Comparison of ENCODE assay signal across 21 cellular contexts in genomic region chr1:14725641-14726213, GRCh38.
"Had no signal": no experiment of that assay in that cellular context is flagged by ENCODE, and none has a peak within 500 bp of the region (broad histone marks: within the 10 kb centered on the region; RNA-seq: fewer than 3 reads in every experiment).

No MANE protein-coding gene starts in this region.

- H3K27ac Mint-ChIP-seq: activated naive CD8-positive, alpha-beta T cell treated with anti-CD3 and anti-CD28 coated beads for 36 hours; activated T-helper 17 cell treated with anti-CD3 and anti-CD28 coated beads, Interleukin-2, amount 50 U/mL, for 72 hours; mesothelial cell of epicardium; naive thymus-derived CD8-positive, alpha-beta T cell had no signal

- H3K4me1 Mint-ChIP-seq: activated naive CD8-positive, alpha-beta T cell treated with anti-CD3 and anti-CD28 coated beads for 36 hours; activated T-helper 17 cell treated with anti-CD3 and anti-CD28 coated beads, Interleukin-2, amount 50 U/mL, for 72 hours; naive thymus-derived CD8-positive, alpha-beta T cell had no signal

- H3K36me3 Mint-ChIP-seq: activated naive CD8-positive, alpha-beta T cell treated with anti-CD3 and anti-CD28 coated beads for 36 hours; mesothelial cell of epicardium; naive thymus-derived CD8-positive, alpha-beta T cell had no signal

- H3K36me3 ChIP-seq: esophagus squamous epithelium, gastrocnemius medialis, left lung, prostate gland, spleen, uterus, WERI-Rb-1 had no signal

- DNase-seq: activated CD4-positive, alpha-beta T cell treated with anti-CD3 and anti-CD28 coated beads for 1 hour; activated naive CD4-positive, alpha-beta T cell treated with Interleukin-2 at 50 U/mL for 16 hours; activated naive CD8-positive, alpha-beta T cell treated with anti-CD3 and anti-CD28 coated beads for 36 hours; activated T-cell treated with anti-CD3 and anti-CD28 coated beads, Interleukin-2, amount 50 U/mL, for 1 hour; central memory CD4-positive, alpha-beta T cell; esophagus squamous epithelium; gastrocnemius medialis; hypothalamus; kidney glomerular epithelial cell; left lung; naive thymus-derived CD8-positive, alpha-beta T cell; spleen; stimulated activated CD4-positive, alpha-beta T cell treated with anti-CD3 and anti-CD28 coated beads, Interleukin-4, amount 100 ng/mL, for 1 hour; stimulated activated naive CD4-positive, alpha-beta T cell; testis; trophoblast cell; uterus; WERI-Rb-1 had no signal

- ATAC-seq: activated T-helper 17 cell treated with anti-CD3 and anti-CD28 coated beads, Interleukin-2, amount 50 U/mL, for 72 hours; gastrocnemius medialis; left lung; naive thymus-derived CD8-positive, alpha-beta T cell had no signal

- H3K9me3 ChIP-seq: esophagus squamous epithelium, gastrocnemius medialis, left lung, prostate gland, spleen, testis, uterus had no signal

- H3K4me1 ChIP-seq: esophagus squamous epithelium, gastrocnemius medialis, left lung, prostate gland, spleen, testis, uterus had no signal

- H3K9me3 Mint-ChIP-seq: activated T-helper 17 cell treated with anti-CD3 and anti-CD28 coated beads, Interleukin-2, amount 50 U/mL, for 72 hours; mesothelial cell of epicardium had no signal

- H3K27ac ChIP-seq: esophagus squamous epithelium, gastrocnemius medialis, left lung, prostate gland, spleen, testis, uterus, WERI-Rb-1 had no signal

- H3K27me3 ChIP-seq: gastrocnemius medialis, testis, uterus had no signal

- H3K4me3 ChIP-seq: esophagus squamous epithelium, gastrocnemius medialis, left lung, prostate gland, spleen, testis, uterus had no signal

- H3K4me3 Mint-ChIP-seq: activated naive CD8-positive, alpha-beta T cell treated with anti-CD3 and anti-CD28 coated beads for 36 hours; activated T-helper 17 cell treated with anti-CD3 and anti-CD28 coated beads, Interleukin-2, amount 50 U/mL, for 72 hours; mesothelial cell of epicardium; naive thymus-derived CD8-positive, alpha-beta T cell had no signal

- H3K27me3 Mint-ChIP-seq: activated naive CD8-positive, alpha-beta T cell treated with anti-CD3 and anti-CD28 coated beads for 36 hours had no signal
